In genomic region chr15:57090460-57090859, GRCh38 we compare ENCODE assay signal across 18 cellular contexts.
DNase-seq lines count a peak whose midpoint lies in the region; ATAC-seq and TF ChIP-seq lines count a peak whose summit lies in the region.
"Had no signal": no experiment of that assay in that cellular context is flagged by ENCODE, and none has a peak within 500 bp of the region (broad histone marks: within the 10 kb centered on the region; RNA-seq: fewer than 3 reads in every experiment).

No MANE protein-coding gene starts in this region.

- H3K27me3 Mint-ChIP-seq in type B pancreatic cell, result no peaks in the 10 kb centered on the region
- H3K27me3 Mint-ChIP-seq: activated naive CD8-positive, alpha-beta T cell treated with anti-CD3 and anti-CD28 coated beads, Interleukin-2, amount 50 U/mL, for 24 hours; activated T-helper 17 cell treated with anti-CD3 and anti-CD28 coated beads, Interleukin-2, amount 50 U/mL, for 72 hours had no signal

- H3K4me1 ChIP-seq in cardiac muscle cell (ENCODE audit: low read depth), result peaks cover 25% of the 10 kb centered on the region
- H3K4me1 ChIP-seq: parathyroid adenoma had no signal

- peak overlapping the region; percentile 63 for H3K27ac ChIP-seq in cardiac muscle cell
- H3K27ac ChIP-seq: esophagus muscularis mucosa, parathyroid adenoma had no signal

- no peaks in the 10 kb centered on the region for H3K9me3 ChIP-seq in cardiac muscle cell (ENCODE audit: low read depth)
- H3K9me3 ChIP-seq: esophagus muscularis mucosa had no signal

- no peak for TF ChIP-seq CTCF in cardiac muscle cell (IDR thresholded peaks at IDR 0.05; ENCODE audit: low read depth, low read length)
- no peak for TF ChIP-seq CTCF in fibroblast of mammary gland (conservative IDR thresholded peaks at IDR 0.05; ENCODE audit: control insufficient read depth, insufficient read depth, low read depth, low read length)
- TF ChIP-seq CTCF in type B pancreatic cell (conservative IDR thresholded peaks at IDR 0.05), result no peak

- peaks cover 3% of the 10 kb centered on the region for H3K36me3 ChIP-seq in cardiac muscle cell

- H3K36me3 Mint-ChIP-seq in type B pancreatic cell, result peaks cover 6% of the 10 kb centered on the region

- H3K4me1 Mint-ChIP-seq in type B pancreatic cell (ENCODE audit: unreplicated experiment), result peaks cover 25% of the 10 kb centered on the region

- intact Hi-C loops in left ventricle myocardium superior (cut with micrococcal nuclease), result no loop called here

- H3K9me3 Mint-ChIP-seq in type B pancreatic cell, result no peaks in the 10 kb centered on the region
- H3K9me3 Mint-ChIP-seq: activated naive CD8-positive, alpha-beta T cell treated with anti-CD3 and anti-CD28 coated beads, Interleukin-2, amount 50 U/mL, for 24 hours; activated T-helper 17 cell treated with anti-CD3 and anti-CD28 coated beads, Interleukin-2, amount 50 U/mL, for 72 hours; CD8-positive, alpha-beta T cell; H9 had no signal

- peak in 1 of 2 donors; percentile 47 for DNase-seq in cardiac muscle cell (ENCODE audit: low read depth in 1 of 2, low spot score in 1 of 2)
- DNase-seq in left ventricle myocardium superior, result no peak
- DNase-seq in NCI-H69 (lab: John Stamatoyannopoulos, UW), result peak; percentile 94
- DNase-seq in fibroblast of mammary gland (ENCODE audit: low read depth), result peak; percentile 20
- no peak for DNase-seq in type B pancreatic cell (ENCODE audit: extremely low spot score, unreplicated experiment)
- no peak for DNase-seq in HUDEP-2 (lab: John Stamatoyannopoulos, UW; ENCODE audit: unreplicated experiment in 76 of 76)
- no peak for DNase-seq in NCI-H774 (lab: John Stamatoyannopoulos, UW)
- DNase-seq in medulla oblongata (ENCODE audit: extremely low spot score), result no peak
- DNase-seq: activated naive CD8-positive, alpha-beta T cell treated with anti-CD3 and anti-CD28 coated beads, Interleukin-2, amount 50 U/mL, for 24 hours; CD8-positive, alpha-beta T cell; H9; MV-4-11; OCI-M1; SIG-M5; stimulated activated CD4-positive, alpha-beta T cell treated with anti-CD3 and anti-CD28 coated beads, Interleukin-1b, Interleukin-23, amount 100 ng/mL, for 48 hours had no signal

- H3K27ac Mint-ChIP-seq in type B pancreatic cell, result peak overlapping the region; percentile 18
- H3K27ac Mint-ChIP-seq: activated naive CD8-positive, alpha-beta T cell treated with anti-CD3 and anti-CD28 coated beads, Interleukin-2, amount 50 U/mL, for 24 hours; activated T-helper 17 cell treated with anti-CD3 and anti-CD28 coated beads, Interleukin-2, amount 50 U/mL, for 72 hours; CD8-positive, alpha-beta T cell had no signal

- no peaks in the 10 kb centered on the region for H3K27me3 ChIP-seq in cardiac muscle cell
- H3K27me3 ChIP-seq: esophagus muscularis mucosa had no signal

- H3K4me3 Mint-ChIP-seq in type B pancreatic cell, result no peak overlapping the region
- H3K4me3 Mint-ChIP-seq: activated naive CD8-positive, alpha-beta T cell treated with anti-CD3 and anti-CD28 coated beads, Interleukin-2, amount 50 U/mL, for 24 hours; activated T-helper 17 cell treated with anti-CD3 and anti-CD28 coated beads, Interleukin-2, amount 50 U/mL, for 72 hours; CD8-positive, alpha-beta T cell; H9 had no signal

- no peak overlapping the region for H3K4me3 ChIP-seq in cardiac muscle cell
- H3K4me3 ChIP-seq in fibroblast of mammary gland (ENCODE audit: control insufficient read depth, low read depth, low read length), result no peak overlapping the region
- H3K4me3 ChIP-seq: esophagus muscularis mucosa had no signal

- ATAC-seq in left ventricle myocardium superior, result no peak
- ATAC-seq: activated naive CD8-positive, alpha-beta T cell treated with anti-CD3 and anti-CD28 coated beads, Interleukin-2, amount 50 U/mL, for 24 hours; activated T-helper 17 cell treated with anti-CD3 and anti-CD28 coated beads, Interleukin-2, amount 50 U/mL, for 72 hours; CD8-positive, alpha-beta T cell had no signal

Comparison
In these comparisons a context has a peak if more than half of its experiments do, and no peak if none do; other contexts are left out.
1. DNase-seq: peak in NCI-H69 (single experiment) and fibroblast of mammary gland (single experiment); none in left ventricle myocardium superior (single experiment), type B pancreatic cell (single experiment), HUDEP-2 (0 of 76), NCI-H774 (single experiment) and medulla oblongata (single experiment).